In genomic region chr2:70995227-70995729, GRCh38 we compare ENCODE assay signal across 8 cellular contexts. TPM values are rescaled to one million over a fixed set of nuclear protein-coding genes. Genes with fewer than 3 reads are reported as not detected.
A peak's percentile ranks its signal among the peaks of the same experiment; 100 is the strongest.
DNase-seq lines count a peak whose midpoint lies in the region; ATAC-seq and TF ChIP-seq lines count a peak whose summit lies in the region.

No MANE protein-coding gene starts in this region.

- no peak overlapping the region for H4K8ac ChIP-seq in neuronal stem cell (ENCODE audit: low read depth, low read length)

- H3K27ac ChIP-seq in neuronal stem cell (replicated peaks; ENCODE audit: low read length) = no peak overlapping the region

- no peaks in the 10 kb centered on the region for H3K27me3 Mint-ChIP-seq in activated T-cell treated with anti-CD3 and anti-CD28 coated beads, Interleukin-2, amount 50 U/mL, for 72 hours (ENCODE audit: low read depth)

- H2AK5ac ChIP-seq in neuronal stem cell (ENCODE audit: low read depth, low read length) = peak overlapping the region; percentile 14

- no CpG with 5 or more reads among the region's 18 CpGs for WGBS in neuronal stem cell (ENCODE audit: extremely low coverage in 2 of 2, insufficient read length in 2 of 2, insufficient replicate concordance in 1 of 2), 2 donors

- no peak overlapping the region for H4K91ac ChIP-seq in neuronal stem cell (ENCODE audit: low read depth, low read length, poor library complexity)

- H3K79me1 ChIP-seq in neuronal stem cell (ENCODE audit: low read depth, low read length) = peaks cover 12% of the 10 kb centered on the region

- H3K23ac ChIP-seq in neuronal stem cell (ENCODE audit: low read depth, low read length, poor library complexity) = peak overlapping the region; percentile 50

- peak; percentile 34 for ATAC-seq in GM18861 (IDR thresholded peaks at IDR 0.05; ENCODE audit: unreplicated experiment)
- peak; percentile 44 for ATAC-seq in HG03108 (IDR thresholded peaks at IDR 0.05; ENCODE audit: unreplicated experiment)
- peak; percentile 34 to 47 for ATAC-seq in activated T-cell treated with anti-CD3 and anti-CD28 coated beads, Interleukin-2, amount 50 U/mL, for 72 hours (replicated peaks in 1 of 2)
- ATAC-seq in GM21381 (IDR thresholded peaks at IDR 0.05; ENCODE audit: unreplicated experiment) = no peak

- H3K27me3 ChIP-seq in BJ (ENCODE audit: control insufficient read depth, insufficient read depth, low read length) = no peaks in the 10 kb centered on the region
- H3K27me3 ChIP-seq in neuronal stem cell (ENCODE audit: control insufficient read depth in 3 of 3, insufficient read depth in 3 of 3, low read depth in 1 of 3, low read length in 3 of 3) = peaks cover 0 to 3% (median 0%) of the 10 kb centered on the region in 3 experiments

- no peak overlapping the region for H2BK12ac ChIP-seq in neuronal stem cell (ENCODE audit: low read length)

- peak; percentile 52 for TF ChIP-seq CTCF in BJ (IDR thresholded peaks at IDR 0.05; ENCODE audit: insufficient read depth, low read depth, low read length)
- peak; percentile 31 for TF ChIP-seq CTCF in foreskin fibroblast (IDR thresholded peaks at IDR 0.05; ENCODE audit: low read depth, low read length)

- H3K14ac ChIP-seq in neuronal stem cell (ENCODE audit: low read length) = peak overlapping the region; percentile 67

- H3K9me3 Mint-ChIP-seq in activated T-cell treated with anti-CD3 and anti-CD28 coated beads, Interleukin-2, amount 50 U/mL, for 72 hours = no peaks in the 10 kb centered on the region

- peaks cover 38% of the 10 kb centered on the region for H3K4me1 Mint-ChIP-seq in activated T-cell treated with anti-CD3 and anti-CD28 coated beads, Interleukin-2, amount 50 U/mL, for 72 hours (ENCODE audit: low read depth)

- peak overlapping the region; percentile 1 for H2BK120ac ChIP-seq in neuronal stem cell (ENCODE audit: low read depth, low read length)

- H3K36me3 ChIP-seq in BJ (ENCODE audit: control insufficient read depth, insufficient read depth, low read length) (peaks cover 6% of the 10 kb centered on the region), neuronal stem cell (replicated peaks in 1 of 2; ENCODE audit: control insufficient read depth in 2 of 2, insufficient read depth in 2 of 2, low read length in 2 of 2) (peaks cover 7 to 21% of the 10 kb centered on the region in 2 donors)

- H3K4ac ChIP-seq in neuronal stem cell (ENCODE audit: low read length) = no peak overlapping the region

- peaks cover 3 to 4% of the 10 kb centered on the region in 2 donors for H3K36me3 Mint-ChIP-seq in activated T-cell treated with anti-CD3 and anti-CD28 coated beads, Interleukin-2, amount 50 U/mL, for 72 hours (ENCODE audit: insufficient read depth in 2 of 2)

- CTCF ChIA-PET in BJ (lab: Yijun Ruan, JAX) = interaction anchor here (2.6 kb wide), 1 partner anchor 12 kb away, joined by 12 read pairs; no protein-coding TSS in a partner anchor

- H3K27ac Mint-ChIP-seq in activated T-cell treated with anti-CD3 and anti-CD28 coated beads, Interleukin-2, amount 50 U/mL, for 72 hours = peak overlapping the region; percentile 60

- H3K9me3 ChIP-seq in neuronal stem cell (replicated peaks in 1 of 2; ENCODE audit: control insufficient read depth in 2 of 2, insufficient read depth in 1 of 2, low read depth in 1 of 2, low read length in 2 of 2) = no peaks in the 10 kb centered on the region

- peak overlapping the region; percentile 100 for H3K18ac ChIP-seq in neuronal stem cell (ENCODE audit: low read length)

- H3K4me3 ChIP-seq in BJ (ENCODE audit: low read depth, low read length) (peak overlapping the region; percentile 85), foreskin fibroblast (ENCODE audit: low read depth in 1 of 2, low read length in 2 of 2) (peak overlapping the region; percentile 58 to 80), neuronal stem cell (ENCODE audit: low read length in 2 of 2) (peak overlapping the region; percentile 83 to 86)

- H2BK15ac ChIP-seq in neuronal stem cell (ENCODE audit: low read length) = no peak overlapping the region

- H3K4me1 ChIP-seq in neuronal stem cell (ENCODE audit: control insufficient read depth in 2 of 2, insufficient read depth in 1 of 2, low read depth in 1 of 2, low read length in 2 of 2) = peaks cover 3 to 10% of the 10 kb centered on the region in 2 donors

- POLR2A ChIA-PET in BJ (lab: Charles Lee) = no interaction called here

- peak overlapping the region; percentile 97 for H2AFZ ChIP-seq in neuronal stem cell (ENCODE audit: low read length)

- peak overlapping the region; percentile 90 to 93 for H3K4me3 Mint-ChIP-seq in activated T-cell treated with anti-CD3 and anti-CD28 coated beads, Interleukin-2, amount 50 U/mL, for 72 hours

- no peak for DNase-seq in BJ (ENCODE audit: low read depth)
- DNase-seq in NCI-H748 treated with DMSO at 0.1 percent for 48 hours (lab: John Stamatoyannopoulos, UW) = peak; percentile 47
- DNase-seq in activated T-cell treated with anti-CD3 and anti-CD28 coated beads, Interleukin-2, amount 50 U/mL, for 72 hours = peak; percentile 41 to 64
- peak; percentile 24 to 70 for DNase-seq in foreskin fibroblast
- DNase-seq in neuronal stem cell (ENCODE audit: low spot score) = peak; percentile 21

- H3K4me2 ChIP-seq in neuronal stem cell (ENCODE audit: insufficient read depth, low read length, poor library complexity, severe bottlenecking) = peak overlapping the region; percentile 96

- H2BK5ac ChIP-seq in neuronal stem cell (ENCODE audit: low read length) = no peak overlapping the region

- H3K9ac ChIP-seq in neuronal stem cell (ENCODE audit: low read depth, low read length, poor library complexity) = peak overlapping the region; percentile 57

RNA-seq across cellular contexts. Expression of gene TEX261, which starts 0.6 kb away (rescaled TPM):
- 83.2 and 101 TPM in 2 replicates for polyA plus RNA-seq in BJ (2011; rRNA removed)
- polyA minus RNA-seq in BJ (2011; rRNA and poly(A)+ RNA removed) = 62.9 and 67.7 TPM in 2 replicates
- 10 to 100 TPM; 45.9 to 66.6 TPM for total RNA-seq in activated T-cell treated with anti-CD3 and anti-CD28 coated beads, Interleukin-2, amount 50 U/mL, for 72 hours
- 16.7 TPM for polyA plus RNA-seq in neuronal stem cell (2013, experiment 1 of 2)
- polyA plus RNA-seq in neuronal stem cell (2013, experiment 2 of 2) = 16.5 TPM

RNA-seq across cellular contexts. Expression of gene ANKRD53, which starts 16.8 kb away (rescaled TPM):
- polyA plus RNA-seq in BJ (2011; rRNA removed) = 0.36 and 0.43 TPM in 2 replicates
- 0.98 and 1.00 TPM in 2 replicates for polyA minus RNA-seq in BJ (2011; rRNA and poly(A)+ RNA removed)
- total RNA-seq in activated T-cell treated with anti-CD3 and anti-CD28 coated beads, Interleukin-2, amount 50 U/mL, for 72 hours = under 1 TPM in 1 of 2 donors, not detected in 1; 0.58 TPM
- polyA plus RNA-seq in neuronal stem cell (2013, experiment 1 of 2) = 0.33 TPM
- 0.35 TPM for polyA plus RNA-seq in neuronal stem cell (2013, experiment 2 of 2)

RNA-seq across cellular contexts. Expression of gene ATP6V1B1, which starts 59.6 kb away (rescaled TPM):
- polyA plus RNA-seq in BJ (2011; rRNA removed) = 0.85 and 1.3 TPM in 2 replicates
- not detected in 2 replicates for polyA minus RNA-seq in BJ (2011; rRNA and poly(A)+ RNA removed)
- not detected for total RNA-seq in activated T-cell treated with anti-CD3 and anti-CD28 coated beads, Interleukin-2, amount 50 U/mL, for 72 hours
- 1.9 TPM for polyA plus RNA-seq in neuronal stem cell (2013, experiment 1 of 2)
- polyA plus RNA-seq in neuronal stem cell (2013, experiment 2 of 2) = 2.3 TPM
